Comparison of ENCODE assay signal across 11 cellular contexts in genomic region chr3:84989102-84989501, GRCh38. TPM values are rescaled to one million over a fixed set of nuclear protein-coding genes. Genes with fewer than 3 reads are reported as not detected.
"Had no signal": no experiment of that assay in that cellular context is flagged by ENCODE, and none has a peak within 500 bp of the region (broad histone marks: within the 10 kb centered on the region; RNA-seq: fewer than 3 reads in every experiment).

No MANE protein-coding gene starts in this region.

- H3K36me3 ChIP-seq: HAP-1 had no signal

- H3K9me3 ChIP-seq: HAP-1 had no signal

- ATAC-seq: HCT116, K562 had no signal

- H3K4me3 ChIP-seq: HAP-1, K562 had no signal

- H3K27ac ChIP-seq: HL-60 had no signal

- H3K9me3 Mint-ChIP-seq: HFFc6 had no signal

- H3K4me3 Mint-ChIP-seq: HFFc6 had no signal

- H3K27ac Mint-ChIP-seq: HFFc6 had no signal

- DNase-seq: GOT3, H7, HFFc6, IMR-90, KG1 had no signal

RNA-seq across cellular contexts. Expression of gene CADM2, which starts 30.3 kb away (rescaled TPM):
- total RNA-seq: H4, HFFc6, HT1080, IMR-90 had no signal
- polyA plus RNA-seq: IMR-90 had no signal
